In the genomic region with DNA sequence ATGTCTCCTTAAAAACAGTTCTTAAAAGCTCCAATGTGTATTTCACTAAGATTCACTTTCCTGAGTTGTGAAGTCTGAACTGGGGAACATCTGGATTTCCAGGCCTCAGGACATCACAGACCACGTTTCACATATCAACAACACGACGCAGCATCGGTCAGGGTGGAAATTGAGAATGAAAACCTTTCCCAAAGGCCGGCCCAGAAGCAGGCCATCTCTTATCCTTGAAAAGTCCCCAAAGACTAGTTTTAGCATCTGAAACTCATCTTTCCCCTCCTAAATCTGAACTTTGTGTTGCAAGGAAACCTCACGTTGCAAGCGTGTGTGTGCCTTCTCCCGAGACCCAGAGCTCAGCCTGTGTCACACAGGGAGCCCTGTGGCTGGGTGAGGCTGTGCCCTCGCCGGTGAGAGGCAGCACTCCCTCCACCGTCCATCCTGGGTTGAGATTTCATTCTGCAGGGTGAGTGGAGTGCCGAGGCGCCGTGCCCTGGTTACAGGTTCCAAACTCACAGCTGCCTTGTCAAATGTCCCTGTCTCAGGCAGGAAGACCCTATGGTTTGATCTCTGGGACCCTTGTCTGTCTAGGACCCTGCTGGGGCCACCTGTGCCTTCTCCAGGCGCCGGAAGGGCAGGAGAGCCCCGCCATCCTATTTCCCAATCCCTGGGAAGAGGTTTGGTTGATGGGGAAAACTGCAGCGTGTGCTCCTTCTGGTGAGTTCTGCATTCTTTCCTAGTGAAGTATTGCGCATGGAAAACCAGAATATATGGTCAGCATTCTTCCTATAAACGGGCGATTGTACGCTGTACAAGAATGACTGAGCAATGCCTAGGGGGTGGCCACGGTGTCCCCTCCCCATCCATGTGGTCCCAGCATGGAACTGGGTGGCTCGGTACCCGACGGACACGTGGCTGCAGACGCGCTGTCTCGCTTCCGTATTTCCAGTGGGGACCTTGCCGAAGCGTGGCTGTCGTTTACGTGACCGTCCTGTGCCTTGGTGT, we compare ENCODE assay signal across 14 cellular contexts.
DNase-seq lines count a peak whose midpoint lies in the region; ATAC-seq and TF ChIP-seq lines count a peak whose summit lies in the region.
"Had no signal": no experiment of that assay in that cellular context is flagged by ENCODE, and none has a peak within 500 bp of the region (broad histone marks: within the 10 kb centered on the region; RNA-seq: fewer than 3 reads in every experiment).

No MANE protein-coding gene starts in this region.

- peak; percentile 31 to 36 for ATAC-seq in left cardiac atrium
- peak; percentile 77 for ATAC-seq in sciatic nerve
- no peak for ATAC-seq in GM19395 (IDR thresholded peaks at IDR 0.05; ENCODE audit: unreplicated experiment)
- no peak for ATAC-seq in GM18498 (IDR thresholded peaks at IDR 0.05; ENCODE audit: unreplicated experiment)

- no peaks in the 10 kb centered on the region for H3K36me3 ChIP-seq in BJ (ENCODE audit: control insufficient read depth, insufficient read depth, low read length)

- peak; percentile 78 for DNase-seq in BJ (ENCODE audit: low read depth)
- DNase-seq in astrocyte of the hippocampus (ENCODE audit: low read depth, low spot score): peak; percentile 61
- no peak for DNase-seq in left cardiac atrium
- peak; percentile 77 for DNase-seq in sciatic nerve (ENCODE audit: low spot score)
- DNase-seq in NCI-H69 (lab: John Stamatoyannopoulos, UW): no peak
- no peak for DNase-seq in NCI-H2171 treated with DMSO at 0.1 percent for 48 hours (lab: John Stamatoyannopoulos, UW)
- DNase-seq: activated CD8-positive, alpha-beta memory T cell treated with anti-CD3 and anti-CD28 coated beads, Interleukin-2, amount 50 U/mL, for 4 hours; CD4-positive, alpha-beta T cell; central memory CD4-positive, alpha-beta T cell; Karpas-422; nephron progenitor cell; T-helper 2 cell had no signal

- no peak for TF ChIP-seq CTCF in BJ (IDR thresholded peaks at IDR 0.05; ENCODE audit: insufficient read depth, low read depth, low read length)

- 0 out of 2 replicates have a peak overlapping the region, but pooled peaks have one; percentile 5 for H3K4me3 ChIP-seq in BJ (ENCODE audit: low read depth, low read length)

- no peaks in the 10 kb centered on the region for H3K27me3 ChIP-seq in BJ (ENCODE audit: control insufficient read depth, insufficient read depth, low read length)

- CTCF ChIA-PET in BJ (lab: Yijun Ruan, JAX): interaction anchor here (0.8 to 1.2 kb wide), 5 partner anchors 10 to 89 kb away, joined by 3 to 4 read pairs (median 3); no protein-coding TSS in a partner anchor

- intact Hi-C loops in left cardiac atrium (cut with DNase I): no loop called here
- intact Hi-C loops in sciatic nerve (cut with DNase I): loop anchor here (5.0 kb wide), 1 partner anchor 88 kb away; no protein-coding TSS in a partner anchor

- POLR2A ChIA-PET in BJ (lab: Charles Lee): no interaction called here

Comparison
In these comparisons a context has a peak if more than half of its experiments do, and no peak if none do; other contexts are left out.
1. DNase-seq: peak in BJ (single experiment), astrocyte of the hippocampus (single experiment) and sciatic nerve (single experiment); none in left cardiac atrium (single experiment), NCI-H69 (single experiment) and NCI-H2171 treated with DMSO at 0.1 percent for 48 hours (single experiment).
2. ATAC-seq: peak in left cardiac atrium (2 of 2) and sciatic nerve (single experiment); none in GM19395 (single experiment) and GM18498 (single experiment).